Comparison of ENCODE assay signal across 31 cellular contexts in genomic region chr12:63961543-63961942, GRCh38.
"Had no signal": no experiment of that assay in that cellular context is flagged by ENCODE, and none has a peak within 500 bp of the region (broad histone marks: within the 10 kb centered on the region; RNA-seq: fewer than 3 reads in every experiment).

No MANE protein-coding gene starts in this region.

- DNase-seq: effector memory CD8-positive, alpha-beta T cell; erythroblast; esophagus squamous epithelium; foreskin keratinocyte; heart left ventricle; kidney; mucosa of descending colon; naive B cell; ovary; posterior cingulate gyrus; psoas muscle; right cardiac atrium; small intestine; stimulated activated CD4-positive, alpha-beta T cell treated with anti-CD3 and anti-CD28 coated beads, Interleukin-15, amount 100 ng/mL, for 24 hours; stimulated activated CD4-positive, alpha-beta T cell treated with anti-CD3 and anti-CD28 coated beads, Interleukin-2, amount 100 ng/mL, for 48 hours; stimulated activated naive B cell treated with anti-CD40 and anti-IgM and Interleukin-4, amounts not matched to agents 10 μg/mL and 1 μg/mL and 100 μg/mL, for 72 hours; upper lobe of left lung had no signal

- H3K4me1 ChIP-seq: foreskin keratinocyte, psoas muscle had no signal

- H3K36me3 Mint-ChIP-seq: memory B cell; mesothelial cell of epicardium; naive B cell; natural killer cell treated with Interleukin-12 subunit alpha and Interleukin-12 subunit beta and Interleukin-15 and Interleukin-18, amount 100 ng/mL, for 72 hours; neural progenitor cell; stimulated activated naive B cell treated with anti-CD40 and anti-IgM and Interleukin-4, amounts not matched to agents 10 μg/mL and 1 μg/mL and 100 μg/mL, for 72 hours had no signal

- H3K27me3 Mint-ChIP-seq: effector memory CD8-positive, alpha-beta T cell had no signal

- FAIRE-seq: endometrium, kidney, small intestine, urothelium cell line had no signal

- H3K9me3 Mint-ChIP-seq: effector memory CD8-positive, alpha-beta T cell; memory B cell; mesothelial cell of epicardium; natural killer cell treated with Interleukin-12 subunit alpha and Interleukin-12 subunit beta and Interleukin-15 and Interleukin-18, amount 100 ng/mL, for 72 hours; neural progenitor cell; stimulated activated naive B cell treated with anti-CD40 and anti-IgM and Interleukin-4, amounts not matched to agents 10 μg/mL and 1 μg/mL and 100 μg/mL, for 72 hours; stimulated activated naive CD8-positive, alpha-beta T cell treated with anti-CD3 and anti-CD28 coated beads, Interleukin-15, Interleukin-2, amounts not matched to agents 100 ng/mL and 50 ng/mL, for 24 hours had no signal

- H3K27ac ChIP-seq: coronary artery, esophagus squamous epithelium, foreskin keratinocyte, gastroesophageal sphincter, heart left ventricle, hepatocyte, neural progenitor cell, ovary, psoas muscle, thoracic aorta, tibial nerve, upper lobe of left lung had no signal

- H3K4me1 Mint-ChIP-seq: memory B cell; naive B cell; stimulated activated naive B cell treated with anti-CD40 and anti-IgM and Interleukin-4, amounts not matched to agents 10 μg/mL and 1 μg/mL and 100 μg/mL, for 72 hours had no signal

- H3K4me3 ChIP-seq: coronary artery, esophagus squamous epithelium, gastroesophageal sphincter, heart left ventricle, hepatocyte, lung, mucosa of descending colon, neural progenitor cell, ovary, psoas muscle, thoracic aorta, tibial nerve, upper lobe of left lung had no signal

- H3K4me3 Mint-ChIP-seq: effector memory CD8-positive, alpha-beta T cell; memory B cell; mesothelial cell of epicardium; naive B cell; natural killer cell treated with Interleukin-12 subunit alpha and Interleukin-12 subunit beta and Interleukin-15 and Interleukin-18, amount 100 ng/mL, for 72 hours; neural progenitor cell; stimulated activated naive B cell treated with anti-CD40 and anti-IgM and Interleukin-4, amounts not matched to agents 10 μg/mL and 1 μg/mL and 100 μg/mL, for 72 hours; stimulated activated naive CD8-positive, alpha-beta T cell treated with anti-CD3 and anti-CD28 coated beads, Interleukin-15, Interleukin-2, amounts not matched to agents 100 ng/mL and 50 ng/mL, for 24 hours had no signal

- H3K9ac ChIP-seq: neural progenitor cell had no signal

- H3K4me2 ChIP-seq: hepatocyte, neural progenitor cell had no signal

- H3K36me3 ChIP-seq: esophagus squamous epithelium, gastroesophageal sphincter, heart left ventricle, neural progenitor cell, ovary, thoracic aorta, tibial nerve, upper lobe of left lung had no signal

- H3K27me3 ChIP-seq: esophagus squamous epithelium, foreskin keratinocyte, gastroesophageal sphincter, heart left ventricle, hepatocyte, neural progenitor cell, ovary, tibial nerve, upper lobe of left lung had no signal

- ATAC-seq: effector memory CD8-positive, alpha-beta T cell; foreskin keratinocyte; gastroesophageal sphincter; left lobe of liver; mucosa of descending colon; psoas muscle; right cardiac atrium; stimulated activated naive B cell treated with anti-CD40 and anti-IgM and Interleukin-4, amounts not matched to agents 10 μg/mL and 1 μg/mL and 100 μg/mL, for 72 hours had no signal

- H2AFZ ChIP-seq: hepatocyte, neural progenitor cell had no signal

- H3K9me3 ChIP-seq: esophagus squamous epithelium, gastroesophageal sphincter, heart left ventricle, mucosa of descending colon, ovary, psoas muscle, thoracic aorta, tibial nerve, upper lobe of left lung had no signal

- H3K27ac Mint-ChIP-seq: effector memory CD8-positive, alpha-beta T cell; memory B cell; mesothelial cell of epicardium; naive B cell; natural killer cell treated with Interleukin-12 subunit alpha and Interleukin-12 subunit beta and Interleukin-15 and Interleukin-18, amount 100 ng/mL, for 72 hours; neural progenitor cell; stimulated activated naive B cell treated with anti-CD40 and anti-IgM and Interleukin-4, amounts not matched to agents 10 μg/mL and 1 μg/mL and 100 μg/mL, for 72 hours; stimulated activated naive CD8-positive, alpha-beta T cell treated with anti-CD3 and anti-CD28 coated beads, Interleukin-15, Interleukin-2, amounts not matched to agents 100 ng/mL and 50 ng/mL, for 24 hours had no signal
